ENCODE assay signal across 25 cellular contexts in genomic region chr3:146967786-146968185, GRCh38.
A peak's percentile ranks its signal among the peaks of the same experiment; 100 is the strongest.
DNase-seq lines count a peak whose midpoint lies in the region; ATAC-seq, FAIRE-seq and TF ChIP-seq lines count a peak whose summit lies in the region.
"Had no signal": no experiment of that assay in that cellular context is flagged by ENCODE, and none has a peak within 500 bp of the region (broad histone marks: within the 10 kb centered on the region; RNA-seq: fewer than 3 reads in every experiment).

No MANE protein-coding gene starts in this region.

- H3K9me3 ChIP-seq in SK-N-SH (no peaks in the 10 kb centered on the region), astrocyte (ENCODE audit: insufficient read depth, low read depth, low read length) (no peaks in the 10 kb centered on the region), smooth muscle cell (replicated peaks; ENCODE audit: low read depth) (no peaks in the 10 kb centered on the region), thyroid gland (no peaks in the 10 kb centered on the region)
- H3K9me3 ChIP-seq: prostate gland, upper lobe of right lung had no signal

- DNase-seq in SK-N-SH = no peak
- no peak for DNase-seq in astrocyte (ENCODE audit: low read depth)
- peak; percentile 76 for DNase-seq in fibroblast of the aortic adventitia (ENCODE audit: low read depth)
- no peak for DNase-seq in smooth muscle cell (lab: John Stamatoyannopoulos, UW; ENCODE audit: unreplicated experiment)
- no peak for DNase-seq in NCI-H345 (lab: John Stamatoyannopoulos, UW)
- DNase-seq in 8988T = no peak
- no peak for DNase-seq in thyroid gland
- DNase-seq: activated CD4-positive, alpha-beta memory T cell treated with anti-CD3 and anti-CD28 coated beads for 36 hours; activated CD4-positive, CD25-positive, alpha-beta regulatory T cell; effector CD8-positive, alpha-beta T cell; GDM1; NCI-H1048; NCI-H187; NCI-H526 treated with DMSO at 0.1 percent for 48 hours; upper lobe of right lung had no signal

- no peak for TF ChIP-seq EP300 in SK-N-SH (IDR thresholded peaks at IDR 0.05; ENCODE audit: borderline replicate concordance in 1 of 2, low read depth in 1 of 2, low read length in 1 of 2)

- H3K27ac ChIP-seq in SK-N-SH (ENCODE audit: low read depth in 2 of 2, low read length in 1 of 2) = peak overlapping the region; percentile 82 to 95; a peak in 3 of 4 replicates
- H3K27ac ChIP-seq in astrocyte (ENCODE audit: low read depth, low read length) = peak overlapping the region; percentile 90
- peak overlapping the region; percentile 94 for H3K27ac ChIP-seq in smooth muscle cell (ENCODE audit: low read depth)
- no peak overlapping the region for H3K27ac ChIP-seq in thyroid gland
- H3K27ac ChIP-seq: 22Rv1, prostate gland, RWPE1, upper lobe of right lung had no signal

- TF ChIP-seq RAD21 in SK-N-SH (IDR thresholded peaks at IDR 0.05; ENCODE audit: low read length) = no peak

- H3K36me3 Mint-ChIP-seq in astrocyte (ENCODE audit: low read depth, unreplicated experiment) = no peaks in the 10 kb centered on the region
- H3K36me3 Mint-ChIP-seq: activated CD4-positive, alpha-beta memory T cell treated with anti-CD3 and anti-CD28 coated beads for 36 hours; activated naive CD8-positive, alpha-beta T cell had no signal

- H3K79me2 ChIP-seq in SK-N-SH (ENCODE audit: insufficient read depth) = no peaks in the 10 kb centered on the region
- H3K79me2 ChIP-seq in astrocyte (ENCODE audit: insufficient read depth, low read length) = no peaks in the 10 kb centered on the region
- H3K79me2 ChIP-seq in smooth muscle cell (ENCODE audit: low read depth) = no peaks in the 10 kb centered on the region

- no peaks in the 10 kb centered on the region for H3K27me3 Mint-ChIP-seq in astrocyte (ENCODE audit: low read depth, unreplicated experiment)
- H3K27me3 Mint-ChIP-seq: activated CD4-positive, alpha-beta memory T cell treated with anti-CD3 and anti-CD28 coated beads for 36 hours; activated naive CD8-positive, alpha-beta T cell; B cell had no signal

- H3K4me3 ChIP-seq in SK-N-SH (ENCODE audit: low read depth in 2 of 2, low read length in 1 of 2) = peak overlapping the region in 1 of 2 experiments; percentile 35; a peak in 2 of 4 replicates
- H3K4me3 ChIP-seq in astrocyte (ENCODE audit: insufficient read depth, low read depth, low read length) = no peak overlapping the region
- no peak overlapping the region for H3K4me3 ChIP-seq in fibroblast of the aortic adventitia (ENCODE audit: low read depth, low read length)
- no peak overlapping the region for H3K4me3 ChIP-seq in smooth muscle cell
- H3K4me3 ChIP-seq in thyroid gland (replicated peaks in 1 of 3) = no peak overlapping the region
- H3K4me3 ChIP-seq: prostate gland, upper lobe of right lung had no signal

- POLR2A ChIA-PET in SK-N-SH (lab: Yijun Ruan, JAX) = no interaction called here

- H3K4me1 ChIP-seq in SK-N-SH (ENCODE audit: control insufficient read depth in 1 of 2, insufficient read depth in 2 of 2, low read depth in 1 of 2, low read length in 1 of 2) (peaks cover 0 to 28% of the 10 kb centered on the region in 2 experiments; a peak in 3 of 4 replicates), astrocyte (ENCODE audit: insufficient read depth, low read length) (peaks cover 18% of the 10 kb centered on the region), smooth muscle cell (ENCODE audit: low read depth) (peaks cover 13% of the 10 kb centered on the region), thyroid gland (no peaks in the 10 kb centered on the region)
- H3K4me1 ChIP-seq: prostate gland, upper lobe of right lung had no signal

- CTCF ChIA-PET in SK-N-SH (lab: Yijun Ruan, JAX) = no interaction called here

- H3K27me3 ChIP-seq in SK-N-SH (ENCODE audit: insufficient read depth) = no peaks in the 10 kb centered on the region
- H3K27me3 ChIP-seq in astrocyte (ENCODE audit: insufficient read depth, low read length) = no peaks in the 10 kb centered on the region
- no peaks in the 10 kb centered on the region for H3K27me3 ChIP-seq in smooth muscle cell (ENCODE audit: low read depth)
- no peaks in the 10 kb centered on the region for H3K27me3 ChIP-seq in thyroid gland
- H3K27me3 ChIP-seq: upper lobe of right lung had no signal

- peak overlapping the region; percentile 96 for H3K27ac Mint-ChIP-seq in astrocyte (ENCODE audit: unreplicated experiment)
- H3K27ac Mint-ChIP-seq: activated CD4-positive, alpha-beta memory T cell treated with anti-CD3 and anti-CD28 coated beads for 36 hours; activated naive CD8-positive, alpha-beta T cell; activated T-helper 2 cell treated with anti-CD3 and anti-CD28 coated beads, Interferon-gamma antibody, Interleukin-2, Interleukin-4, amounts not matched to agents 10 μg/mL and 5 μg/mL and 100 μg/mL, durations not matched to agents 14 hours and 24 hours and 36 hours; B cell had no signal

- H3K9me3 Mint-ChIP-seq in astrocyte (ENCODE audit: unreplicated experiment) = peaks cover 4% of the 10 kb centered on the region
- H3K9me3 Mint-ChIP-seq: neural crest cell had no signal

- H2AFZ ChIP-seq in SK-N-SH (ENCODE audit: low read depth) (peak overlapping the region; percentile 55), astrocyte (ENCODE audit: low read depth, low read length) (no peak overlapping the region), smooth muscle cell (ENCODE audit: low read depth) (peak overlapping the region; percentile 11)

- no peak for TF ChIP-seq POLR2A in thyroid gland (IDR thresholded peaks at IDR 0.05)

- H4K20me1 ChIP-seq in SK-N-SH (ENCODE audit: insufficient read depth) = no peaks in the 10 kb centered on the region
- H4K20me1 ChIP-seq in astrocyte (ENCODE audit: insufficient read depth, low read length) = no peaks in the 10 kb centered on the region
- H4K20me1 ChIP-seq in smooth muscle cell (ENCODE audit: low read depth) = no peaks in the 10 kb centered on the region

- peak overlapping the region; percentile 57; the same call in 1 of the 2 replicates for H3K9ac ChIP-seq in SK-N-SH
- H3K9ac ChIP-seq in astrocyte (ENCODE audit: low read length) = peak overlapping the region; percentile 69
- peak overlapping the region; percentile 55 for H3K9ac ChIP-seq in smooth muscle cell (ENCODE audit: low read depth)

- intact Hi-C loops in thyroid gland (cut with DNase I) = no loop called here

- H3K4me3 Mint-ChIP-seq in astrocyte (ENCODE audit: unreplicated experiment) = no peak overlapping the region
- H3K4me3 Mint-ChIP-seq: activated CD4-positive, alpha-beta memory T cell treated with anti-CD3 and anti-CD28 coated beads for 36 hours; activated naive CD8-positive, alpha-beta T cell; B cell; neural crest cell had no signal

- H3K4me1 Mint-ChIP-seq in astrocyte (ENCODE audit: low read depth, unreplicated experiment) = peaks cover 27% of the 10 kb centered on the region
- H3K4me1 Mint-ChIP-seq: B cell had no signal

- ATAC-seq in SK-N-SH treated with all-trans-retinoic acid at 6 μM for 48 hours = no peak
- ATAC-seq: esophagus mucosa, HepG2, upper lobe of right lung had no signal

- FAIRE-seq in astrocyte (lab: Jason Lieb, UNC) = no peak
- FAIRE-seq: HepG2 had no signal

- TF ChIP-seq CTCF in SK-N-SH (IDR thresholded peaks at IDR 0.05) = no peak
- no peak for TF ChIP-seq CTCF in astrocyte (IDR thresholded peaks at IDR 0.05; ENCODE audit: insufficient read depth, low read depth, low read length)
- no peak for TF ChIP-seq CTCF in fibroblast of the aortic adventitia (IDR thresholded peaks at IDR 0.05; ENCODE audit: insufficient read depth, low read length)
- TF ChIP-seq CTCF in smooth muscle cell (IDR thresholded peaks at IDR 0.05; ENCODE audit: borderline replicate concordance, insufficient read depth, poor library complexity, severe bottlenecking) = no peak
- no peak for TF ChIP-seq CTCF in thyroid gland (IDR thresholded peaks at IDR 0.05)

- H3K4me2 ChIP-seq in SK-N-SH (peak overlapping the region; percentile 60; the same call in 1 of the 2 replicates), astrocyte (ENCODE audit: low read length) (peak overlapping the region; percentile 70), smooth muscle cell (peak overlapping the region; percentile 52)

- H3K9me2 ChIP-seq in SK-N-SH = peaks cover 5% of the 10 kb centered on the region; the same call in 1 of the 2 replicates

- H3F3A ChIP-seq in SK-N-SH (replicated peaks; ENCODE audit: insufficient read depth) (peaks cover 37% of the 10 kb centered on the region), smooth muscle cell (ENCODE audit: low read depth) (peaks cover 21% of the 10 kb centered on the region)

- no peaks in the 10 kb centered on the region for H3K36me3 ChIP-seq in SK-N-SH (replicated peaks in 1 of 2; ENCODE audit: control insufficient read depth in 1 of 2, insufficient read depth in 2 of 2, low read length in 1 of 2)
- no peaks in the 10 kb centered on the region for H3K36me3 ChIP-seq in astrocyte (ENCODE audit: insufficient read depth, low read length)
- H3K36me3 ChIP-seq in smooth muscle cell (ENCODE audit: low read depth) = no peaks in the 10 kb centered on the region
- no peaks in the 10 kb centered on the region for H3K36me3 ChIP-seq in thyroid gland
- H3K36me3 ChIP-seq: prostate gland, upper lobe of right lung had no signal

TF ChIP-seq in SK-N-SH, 30 proteins besides CTCF, POLR2A, EP300 and RAD21:
- no peak for TF ChIP-seq FOXJ3 (CRISPR knock-in tag; IDR thresholded peaks at IDR 0.05)
- TF ChIP-seq NRF1 (IDR thresholded peaks at IDR 0.05; ENCODE audit: low read depth, low read length) = no peak

TF ChIP-seq in SK-N-SH treated with all-trans-retinoic acid at 6 μM for 48 hours, 23 proteins besides CTCF, POLR2A, EP300 and RAD21 (continues in another document):
- TF ChIP-seq ZNF8 (CRISPR knock-in tag; IDR thresholded peaks at IDR 0.05) = no peak
- TF ChIP-seq PATZ1 (CRISPR knock-in tag; IDR thresholded peaks at IDR 0.05; ENCODE audit: borderline replicate concordance) = no peak

Comparison
In these comparisons a context has a peak if more than half of its experiments do, and no peak if none do; other contexts are left out.
1. H3K27ac ChIP-seq: peak in SK-N-SH (2 of 2), astrocyte (single experiment) and smooth muscle cell (single experiment); none in thyroid gland (0 of 3).
2. Peak in every context shown above with its lines, with median percentiles within 50 percentile points of each other: H3K4me2 ChIP-seq and H3K9ac ChIP-seq.